Comparison of ENCODE assay signal across 29 cellular contexts in the genomic region with DNA sequence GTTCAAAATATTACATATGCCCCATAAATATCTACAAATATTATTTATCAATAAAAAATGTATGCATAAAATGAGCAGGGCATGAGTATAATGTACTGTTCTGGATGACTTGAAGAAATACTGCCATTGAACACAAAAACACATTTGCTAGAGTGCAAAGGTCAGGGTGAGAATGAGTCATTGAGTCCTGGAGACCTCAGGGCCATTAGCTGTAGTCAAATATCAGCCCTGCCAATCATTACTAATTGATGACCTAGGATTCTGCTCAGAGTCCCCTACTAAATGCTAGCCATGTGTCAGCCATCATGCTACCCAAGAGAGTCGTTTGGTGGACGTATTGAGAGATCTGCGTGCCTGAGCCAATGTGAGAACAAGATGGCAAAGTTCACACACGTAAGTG.
"Had no signal": no experiment of that assay in that cellular context is flagged by ENCODE, and none has a peak within 500 bp of the region (broad histone marks: within the 10 kb centered on the region; RNA-seq: fewer than 3 reads in every experiment).

No MANE protein-coding gene starts in this region.

- DNase-seq: dermis blood vessel endothelial cell; effector memory CD8-positive, alpha-beta T cell; erythroblast; esophagus squamous epithelium; head of caudate nucleus; hippocampal formation; kidney glomerular epithelial cell; left colon; left ventricle myocardium inferior; mucosa of descending colon; naive B cell; stimulated activated CD4-positive, alpha-beta T cell treated with anti-CD3 and anti-CD28 coated beads, Interleukin-2, amount 100 ng/mL, for 24 hours; stimulated activated CD4-positive, alpha-beta T cell treated with anti-CD3 and anti-CD28 coated beads, Interleukin-4, amount 100 ng/mL, for 24 hours; stimulated activated naive CD4-positive, alpha-beta T cell treated with Interleukin-2 at 50 U/mL for 16 hours; stomach; testis; tibial artery; upper lobe of left lung had no signal

- H3K4me1 Mint-ChIP-seq: memory B cell, naive B cell, neural progenitor cell had no signal

- H3K4me3 ChIP-seq: coronary artery, esophagus squamous epithelium, left ventricle myocardium inferior, lung, mucosa of descending colon, neural progenitor cell, right atrium auricular region, stomach, testis, tibial artery, upper lobe of left lung had no signal

- H3K9me3 ChIP-seq: esophagus squamous epithelium, left ventricle myocardium inferior, mucosa of descending colon, right atrium auricular region, stomach, testis, tibial artery, upper lobe of left lung had no signal

- H2AFZ ChIP-seq: neural progenitor cell, parathyroid adenoma had no signal

- H3K27ac ChIP-seq: coronary artery, esophagus squamous epithelium, left ventricle myocardium inferior, neural progenitor cell, parathyroid adenoma, right atrium auricular region, stomach, testis, tibial artery, upper lobe of left lung had no signal

- H3K36me3 ChIP-seq: esophagus squamous epithelium, left ventricle myocardium inferior, neural progenitor cell, right atrium auricular region, stomach, tibial artery, upper lobe of left lung had no signal

- H3K4me2 ChIP-seq: neural progenitor cell had no signal

- H3K9ac ChIP-seq: neural progenitor cell, parathyroid adenoma had no signal

- H3K4me3 Mint-ChIP-seq: central memory CD8-positive, alpha-beta T cell; effector memory CD8-positive, alpha-beta T cell; memory B cell; mesothelial cell of epicardium; naive B cell; nephron; neural progenitor cell; stimulated activated effector memory CD8-positive, alpha-beta T cell treated with anti-CD3 and anti-CD28 coated beads, Interleukin-12 subunit alpha, Interleukin-12 subunit beta, amount 100 ng/mL, for 72 hours had no signal

- H3K27me3 Mint-ChIP-seq: central memory CD8-positive, alpha-beta T cell; progenitor cell of endocrine pancreas had no signal

- H3K9me3 Mint-ChIP-seq: central memory CD8-positive, alpha-beta T cell; effector memory CD8-positive, alpha-beta T cell; memory B cell; mesothelial cell of epicardium; naive B cell; nephron; neural progenitor cell; stimulated activated effector memory CD8-positive, alpha-beta T cell treated with anti-CD3 and anti-CD28 coated beads, Interleukin-12 subunit alpha, Interleukin-12 subunit beta, amount 100 ng/mL, for 72 hours had no signal

- H3K27me3 ChIP-seq: esophagus squamous epithelium, neural progenitor cell, right atrium auricular region, stomach, testis, tibial artery, upper lobe of left lung had no signal

- H3K36me3 Mint-ChIP-seq: memory B cell; mesothelial cell of epicardium; naive B cell; neural progenitor cell; stimulated activated effector memory CD8-positive, alpha-beta T cell treated with anti-CD3 and anti-CD28 coated beads, Interleukin-12 subunit alpha, Interleukin-12 subunit beta, amount 100 ng/mL, for 72 hours had no signal

- H3K27ac Mint-ChIP-seq: effector memory CD8-positive, alpha-beta T cell; memory B cell; naive B cell; stimulated activated effector memory CD8-positive, alpha-beta T cell treated with anti-CD3 and anti-CD28 coated beads, Interleukin-12 subunit alpha, Interleukin-12 subunit beta, amount 100 ng/mL, for 72 hours had no signal

- H3K4me1 ChIP-seq: neural progenitor cell, parathyroid adenoma, testis had no signal
